Comparison of ENCODE assay signal across 35 cellular contexts in genomic region chr3:16270855-16271254, GRCh38.
"Had no signal": no experiment of that assay in that cellular context is flagged by ENCODE, and none has a peak within 500 bp of the region (broad histone marks: within the 10 kb centered on the region; RNA-seq: fewer than 3 reads in every experiment).

No MANE protein-coding gene starts in this region.

- H3K27me3 ChIP-seq: MG63 had no signal

- H3K4me3 ChIP-seq: MG63 had no signal

- H3K9me3 ChIP-seq: MG63 had no signal

- DNase-seq: Karpas-422, Kasumi-1, MG63, MM.1S, MV-4-11, NCI-H1048, NCI-H1092, NCI-H1092 treated with DMSO at 0.1 percent for 48 hours, NCI-H1105, NCI-H1105 treated with DMSO at 0.1 percent for 48 hours, NCI-H1417, NCI-H1417 treated with DMSO at 0.1 percent for 48 hours, NCI-H1436, NCI-H1436 treated with DMSO at 0.1 percent for 48 hours, NCI-H146, NCI-H1694, NCI-H1694 treated with DMSO at 0.1 percent for 48 hours, NCI-H187, NCI-H187 treated with DMSO at 0.1 percent for 48 hours, NCI-H1930, NCI-H2029, NCI-H2029 treated with DMSO at 0.1 percent for 48 hours, NCI-H2081, NCI-H2081 treated with DMSO at 0.1 percent for 48 hours, NCI-H2107, NCI-H2171, NCI-H2171 treated with DMSO at 0.1 percent for 48 hours, NCI-H2227 treated with DMSO at 0.1 percent for 48 hours, NCI-H226, NCI-H345, NCI-H446, NCI-H446 treated with DMSO at 0.1 percent for 48 hours, NCI-H510A, NCI-H510A treated with DMSO at 0.1 percent for 48 hours, NCI-H524 had no signal

- H3K36me3 ChIP-seq: MG63 had no signal
